In genomic region chr10:72228318-72228751, GRCh38 we compare ENCODE assay signal across 10 cellular contexts. TPM values are rescaled to one million over a fixed set of nuclear protein-coding genes. Genes with fewer than 3 reads are reported as not detected.
DNase-seq lines count a peak whose midpoint lies in the region; ATAC-seq lines count a peak whose summit lies in the region.
"Had no signal": no experiment of that assay in that cellular context is flagged by ENCODE, and none has a peak within 500 bp of the region (broad histone marks: within the 10 kb centered on the region; RNA-seq: fewer than 3 reads in every experiment).

No MANE protein-coding gene starts in this region.

- H3K27me3 Mint-ChIP-seq in CD4-positive, CD25-positive, alpha-beta regulatory T cell: no peaks in the 10 kb centered on the region
- H3K27me3 Mint-ChIP-seq in IgD-negative memory B cell: no peaks in the 10 kb centered on the region
- no peaks in the 10 kb centered on the region for H3K27me3 Mint-ChIP-seq in T-cell
- H3K27me3 Mint-ChIP-seq in naive thymus-derived CD8-positive, alpha-beta T cell: no peaks in the 10 kb centered on the region

- H3K27ac ChIP-seq in CD4-positive, CD25-positive, alpha-beta regulatory T cell (ENCODE audit: insufficient read depth, low read length, poor library complexity, severe bottlenecking): no peak overlapping the region

- H3K27ac Mint-ChIP-seq in CD4-positive, CD25-positive, alpha-beta regulatory T cell: peak overlapping the region; percentile 5 to 83 (median 78)
- peak overlapping the region in 1 of 3 donors; percentile 35 for H3K27ac Mint-ChIP-seq in IgD-negative memory B cell
- peak overlapping the region; percentile 46 to 48 for H3K27ac Mint-ChIP-seq in T-cell
- peak overlapping the region in 9 of 10 donors; percentile 28 to 92 (median 71) for H3K27ac Mint-ChIP-seq in naive thymus-derived CD8-positive, alpha-beta T cell

- no peaks in the 10 kb centered on the region for H3K27me3 ChIP-seq in CD4-positive, CD25-positive, alpha-beta regulatory T cell (ENCODE audit: control insufficient read depth, insufficient read depth, low read length)

- no peaks in the 10 kb centered on the region for H3K9me3 ChIP-seq in CD4-positive, CD25-positive, alpha-beta regulatory T cell (ENCODE audit: control insufficient read depth in 2 of 2, low read length in 2 of 2)

- H3K36me3 ChIP-seq in CD4-positive, CD25-positive, alpha-beta regulatory T cell (ENCODE audit: control insufficient read depth, insufficient read depth, low read length): peaks cover 47% of the 10 kb centered on the region

- H3K4me3 Mint-ChIP-seq in CD4-positive, CD25-positive, alpha-beta regulatory T cell: peak overlapping the region in 1 of 4 donors; percentile 24
- H3K4me3 Mint-ChIP-seq in IgD-negative memory B cell (peak overlapping the region in 3 of 4 donors; percentile 15 to 60 (median 58)), T-cell (no peak overlapping the region)
- peak overlapping the region in 8 of 10 donors; percentile 4 to 47 (median 20) for H3K4me3 Mint-ChIP-seq in naive thymus-derived CD8-positive, alpha-beta T cell

- H3K4me1 ChIP-seq in CD4-positive, CD25-positive, alpha-beta regulatory T cell (ENCODE audit: control insufficient read depth, insufficient read depth, low read length, poor library complexity, severe bottlenecking): peaks cover 18% of the 10 kb centered on the region

- intact Hi-C loops in left colon (cut with DNase I, micrococcal nuclease): loop anchor here in 1 of 2 donors (10.0 kb wide), 1 partner anchor 106 kb away; no protein-coding TSS in a partner anchor

- CTCF ChIA-PET in T-cell (lab: Charles Lee): interaction anchor here (0.6 to 2.1 kb wide), 5 partner anchors 9 to 1142 kb away, joined by 3 to 9 read pairs (median 3); partner anchors contain the start of genes ANAPC16 (in 1 of the 2) and SPOCK2 (in 1 of the 2)

- H3K9me3 Mint-ChIP-seq in CD4-positive, CD25-positive, alpha-beta regulatory T cell: no peaks in the 10 kb centered on the region
- H3K9me3 Mint-ChIP-seq in IgD-negative memory B cell (no peaks in the 10 kb centered on the region), T-cell (no peaks in the 10 kb centered on the region)
- H3K9me3 Mint-ChIP-seq in naive thymus-derived CD8-positive, alpha-beta T cell: no peaks in the 10 kb centered on the region

- peaks cover 31% of the 10 kb centered on the region for H3K36me3 Mint-ChIP-seq in CD4-positive, CD25-positive, alpha-beta regulatory T cell
- H3K36me3 Mint-ChIP-seq in IgD-negative memory B cell (peaks cover 2% of the 10 kb centered on the region), T-cell (peaks cover 15% of the 10 kb centered on the region)
- H3K36me3 Mint-ChIP-seq in naive thymus-derived CD8-positive, alpha-beta T cell: peaks cover 4 to 76% (median 20%) of the 10 kb centered on the region in 3 donors

- ATAC-seq in CD4-positive, CD25-positive, alpha-beta regulatory T cell (ENCODE audit: low read depth in 2 of 2): no peak
- ATAC-seq in T-cell (replicated peaks in 1 of 4) (no peak), GM19395 (IDR thresholded peaks at IDR 0.05; ENCODE audit: unreplicated experiment) (no peak), left colon (no peak)
- no peak for ATAC-seq in naive thymus-derived CD8-positive, alpha-beta T cell
- ATAC-seq: left ventricle myocardium superior had no signal

- H3K4me3 ChIP-seq in CD4-positive, CD25-positive, alpha-beta regulatory T cell (ENCODE audit: low read depth, low read length): peak overlapping the region; percentile 1

- H3K4me1 Mint-ChIP-seq in CD4-positive, CD25-positive, alpha-beta regulatory T cell: peaks cover 28 to 54% (median 30%) of the 10 kb centered on the region in 4 donors
- H3K4me1 Mint-ChIP-seq in IgD-negative memory B cell (peaks cover 24 to 37% (median 34%) of the 10 kb centered on the region in 3 donors), T-cell (peaks cover 51 to 57% (median 55%) of the 10 kb centered on the region in 3 donors)
- peaks cover 24 to 62% (median 59%) of the 10 kb centered on the region in 4 donors for H3K4me1 Mint-ChIP-seq in naive thymus-derived CD8-positive, alpha-beta T cell

- POLR2A ChIA-PET in T-cell (lab: Charles Lee): interaction anchor here in 1 of 2 donors (0.7 kb wide), 1 partner anchor 126 kb away, joined by 6 read pairs; no protein-coding TSS in a partner anchor
- POLR2A ChIA-PET in naive thymus-derived CD8-positive, alpha-beta T cell (lab: Charles Lee): interaction anchor here (1.0 kb wide), 1 partner anchor 83 kb away, joined by 4 read pairs; no protein-coding TSS in a partner anchor

- no peak for DNase-seq in CD4-positive, CD25-positive, alpha-beta regulatory T cell
- DNase-seq in T-cell: no peak
- DNase-seq in naive thymus-derived CD8-positive, alpha-beta T cell: no peak
- DNase-seq in D341Med (ENCODE audit: low spot score): no peak
- DNase-seq in stimulated activated CD4-positive, alpha-beta T cell treated with anti-CD3 and anti-CD28 coated beads, Interleukin-2, amount 100 ng/mL, for 48 hours: no peak
- no peak for DNase-seq in left colon
- DNase-seq: left ventricle myocardium superior; NK-92 treated with Interleukin-12 subunit alpha and Interleukin-12 subunit beta, amount 100 ng/mL, for 24 hours had no signal

RNA-seq across cellular contexts. Expression of gene ASCC1, which starts 12.3 kb away (rescaled TPM):
- 25.2 TPM for total RNA-seq in CD4-positive, CD25-positive, alpha-beta regulatory T cell
- 10 to 100 TPM; 20.5 to 28.8 (median 27.2) TPM for polyA plus RNA-seq in CD4-positive, CD25-positive, alpha-beta regulatory T cell
- polyA plus RNA-seq in IgD-negative memory B cell: 24.8 TPM
- 10 to 100 TPM; 15.7 to 24.1 (median 21.7) TPM for total RNA-seq in T-cell
- total RNA-seq in naive thymus-derived CD8-positive, alpha-beta T cell: 10 to 100 TPM; 23.8 to 24.7 TPM
- polyA plus RNA-seq in naive thymus-derived CD8-positive, alpha-beta T cell: 10 to 100 TPM; 21.2 to 44.4 (median 31.4) TPM
- total RNA-seq in left colon: 10 to 100 TPM; 17.7 to 17.9 TPM

RNA-seq across cellular contexts. Expression of gene ANAPC16, which starts 12.5 kb away (rescaled TPM):
- total RNA-seq in CD4-positive, CD25-positive, alpha-beta regulatory T cell: 86.6 TPM
- polyA plus RNA-seq in CD4-positive, CD25-positive, alpha-beta regulatory T cell: 100 to 1,000 TPM; 282 to 361 (median 288) TPM
- 426 TPM for polyA plus RNA-seq in IgD-negative memory B cell
- total RNA-seq in T-cell: 100 to 1,000 TPM in 3 of 5 donors, 10 to 100 TPM in 2; 97.9 to 119 (median 106) TPM
- total RNA-seq in naive thymus-derived CD8-positive, alpha-beta T cell: 100 to 1,000 TPM; 121 to 128 TPM
- 100 to 1,000 TPM; 419 to 453 (median 444) TPM for polyA plus RNA-seq in naive thymus-derived CD8-positive, alpha-beta T cell
- 10 to 100 TPM; 75.6 to 83.8 TPM for total RNA-seq in left colon

RNA-seq across cellular contexts. Expression of gene DDIT4, which starts 45.4 kb away (rescaled TPM):
- 403 TPM for total RNA-seq in CD4-positive, CD25-positive, alpha-beta regulatory T cell
- 100 to 1,000 TPM in 1 of 4 donors, 10 to 100 TPM in 3; 62.1 to 123 (median 76.6) TPM for polyA plus RNA-seq in CD4-positive, CD25-positive, alpha-beta regulatory T cell
- 79.9 TPM for polyA plus RNA-seq in IgD-negative memory B cell
- total RNA-seq in T-cell (100 to 1,000 TPM in 2 of 5 donors, 10 to 100 TPM in 3; 39.9 to 326 (median 52.1) TPM), left colon (100 to 1,000 TPM in 1 of 2 donors, 10 to 100 TPM in 1; 60.1 to 210 TPM)
- total RNA-seq in naive thymus-derived CD8-positive, alpha-beta T cell: 10 to 100 TPM; 23.8 to 29.6 TPM
- polyA plus RNA-seq in naive thymus-derived CD8-positive, alpha-beta T cell: 100 to 1,000 TPM in 2 of 3 donors, 10 to 100 TPM in 1; 68.0 to 190 (median 189) TPM

Comparison
In these comparisons a context has a peak if more than half of its experiments do, and no peak if none do; other contexts are left out.
1. H3K4me3 Mint-ChIP-seq: peak in IgD-negative memory B cell (3 of 4) and naive thymus-derived CD8-positive, alpha-beta T cell (8 of 10); none in T-cell (0 of 3).